1 cellular context compared by ENCODE assay signal in the genomic region with DNA sequence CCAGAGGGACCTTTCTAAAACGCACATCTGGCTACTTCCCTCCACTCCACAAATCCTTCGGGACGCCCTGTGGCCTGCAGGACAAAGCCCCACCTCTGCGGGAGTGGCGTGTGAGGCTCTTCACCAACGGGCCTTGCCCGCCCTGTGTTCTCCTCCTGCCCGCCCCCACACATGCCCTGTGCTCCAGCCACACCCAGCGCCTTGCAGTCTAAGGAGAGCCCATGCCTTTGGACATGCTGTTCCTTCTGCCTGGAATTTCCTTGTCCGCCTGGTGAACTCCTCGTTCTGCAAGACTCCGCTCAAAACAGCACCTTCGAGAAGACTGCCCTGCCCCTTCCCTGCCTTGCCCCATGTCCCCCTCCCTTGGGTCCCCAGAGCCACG.
TF ChIP-seq lines count a peak whose summit lies in the region.

No MANE protein-coding gene starts in this region.

TF ChIP-seq in K562, 482 proteins besides CTCF, POLR2A, EP300 and RAD21:
- TF ChIP-seq HNRNPLL (IDR thresholded peaks at IDR 0.05; ENCODE audit: low read depth, low read length, poor library complexity, severe bottlenecking) (no peak), ILF3 (IDR thresholded peaks at IDR 0.05; ENCODE audit: borderline replicate concordance) (no peak), ZNF212 (CRISPR knock-in tag; IDR thresholded peaks at IDR 0.05) (no peak), ZNF717 (CRISPR knock-in tag; IDR thresholded peaks at IDR 0.05) (no peak), ZNF24 (IDR thresholded peaks at IDR 0.05) (no peak), SIN3A (IDR thresholded peaks at IDR 0.05; ENCODE audit: borderline replicate concordance in 2 of 2, control insufficient read depth in 1 of 2, low read depth in 2 of 2, low read length in 2 of 2) (no peak), SRSF1 (IDR thresholded peaks at IDR 0.05; ENCODE audit: low read depth, low read length) (no peak), FIP1L1 (IDR thresholded peaks at IDR 0.05; ENCODE audit: low read depth, low read length, poor library complexity, severe bottlenecking) (peak; percentile 9), ZNF316 (IDR thresholded peaks at IDR 0.05) (no peak), TCF7L2 (IDR thresholded peaks at IDR 0.05; ENCODE audit: low read depth, low read length) (no peak), FUS (optimal IDR thresholded peaks at IDR 0.05; ENCODE audit: low read depth, low read length) (no peak), MYNN (IDR thresholded peaks at IDR 0.05) (no peak), MYNN (CRISPR knock-in tag; IDR thresholded peaks at IDR 0.05) (no peak), KAT8 (IDR thresholded peaks at IDR 0.05; ENCODE audit: low read depth) (no peak), HMGN3 (IDR thresholded peaks at IDR 0.05; ENCODE audit: borderline replicate concordance, extremely low read depth, insufficient read length, low read depth, low read length) (no peak)
- TF ChIP-seq, protein P1, sequence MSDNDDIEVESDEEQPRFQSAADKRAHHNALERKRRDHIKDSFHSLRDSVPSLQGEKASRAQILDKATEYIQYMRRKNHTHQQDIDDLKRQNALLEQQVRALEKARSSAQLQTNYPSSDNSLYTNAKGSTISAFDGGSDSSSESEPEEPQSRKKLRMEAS (CRISPR knock-in tag; IDR thresholded peaks at IDR 0.05) = 0 out of 2 replicates have a peak, but pooled peaks have one; percentile 4
- TF ChIP-seq, protein P2, sequence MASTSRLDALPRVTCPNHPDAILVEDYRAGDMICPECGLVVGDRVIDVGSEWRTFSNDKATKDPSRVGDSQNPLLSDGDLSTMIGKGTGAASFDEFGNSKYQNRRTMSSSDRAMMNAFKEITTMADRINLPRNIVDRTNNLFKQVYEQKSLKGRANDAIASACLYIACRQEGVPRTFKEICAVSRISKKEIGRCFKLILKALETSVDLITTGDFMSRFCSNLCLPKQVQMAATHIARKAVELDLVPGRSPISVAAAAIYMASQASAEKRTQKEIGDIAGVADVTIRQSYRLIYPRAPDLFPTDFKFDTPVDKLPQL (IDR thresholded peaks at IDR 0.05; ENCODE audit: extremely low read depth, insufficient read length) = no peak
